In genomic region chrX:45709381-45709780, GRCh38 we compare ENCODE assay signal across 18 cellular contexts.
A peak's percentile ranks its signal among the peaks of the same experiment; 100 is the strongest.
DNase-seq lines count a peak whose midpoint lies in the region; ATAC-seq and TF ChIP-seq lines count a peak whose summit lies in the region.
"Had no signal": no experiment of that assay in that cellular context is flagged by ENCODE, and none has a peak within 500 bp of the region (broad histone marks: within the 10 kb centered on the region; RNA-seq: fewer than 3 reads in every experiment).

No MANE protein-coding gene starts in this region.

- ATAC-seq in activated T-cell treated with anti-CD3 and anti-CD28 coated beads, Interleukin-2, amount 50 U/mL, for 72 hours (replicated peaks in 1 of 2) = no peak
- no peak for ATAC-seq in GM18861 (IDR thresholded peaks at IDR 0.05; ENCODE audit: unreplicated experiment)
- ATAC-seq: right cardiac atrium had no signal

- in situ Hi-C loops in G401 (cut with HindIII; ENCODE audit: low sequenced_read_pairs) = no loop called here

- no peaks in the 10 kb centered on the region for H3K36me3 ChIP-seq in OCI-LY3 (replicated peaks; ENCODE audit: low read depth, low read length)
- H3K36me3 ChIP-seq: tibial nerve had no signal

- no peak for TF ChIP-seq CTCF in OCI-LY3 (IDR thresholded peaks at IDR 0.05; ENCODE audit: low read depth, low read length)

- peak overlapping the region; percentile 43; the same call in 1 of the 2 replicates for H3K9ac ChIP-seq in OCI-LY3 (ENCODE audit: low read length)

- peaks cover 38% of the 10 kb centered on the region for H3K4me1 Mint-ChIP-seq in activated T-cell treated with anti-CD3 and anti-CD28 coated beads, Interleukin-2, amount 50 U/mL, for 72 hours (ENCODE audit: low read depth)

- H3K27ac Mint-ChIP-seq in activated T-cell treated with anti-CD3 and anti-CD28 coated beads, Interleukin-2, amount 50 U/mL, for 72 hours = peak overlapping the region; percentile 62
- H3K27ac Mint-ChIP-seq: activated CD4-positive, alpha-beta T cell treated with anti-CD3 and anti-CD28 coated beads, Interleukin-2, amount 10 ng/mL, durations not matched to agents 7 days and 5 days had no signal

- H3K79me2 ChIP-seq in OCI-LY3 (ENCODE audit: low read length) = no peaks in the 10 kb centered on the region

- H3K4me3 ChIP-seq in OCI-LY3 (ENCODE audit: low read length) = peak overlapping the region; percentile 5; the same call in 1 of the 2 replicates
- H3K4me3 ChIP-seq: tibial nerve had no signal

- H3K4me1 ChIP-seq in OCI-LY3 (ENCODE audit: low read length) = peaks cover 49% of the 10 kb centered on the region

- H3K27me3 Mint-ChIP-seq in activated T-cell treated with anti-CD3 and anti-CD28 coated beads, Interleukin-2, amount 50 U/mL, for 72 hours (ENCODE audit: low read depth) = peaks cover 24% of the 10 kb centered on the region
- H3K27me3 Mint-ChIP-seq: activated CD4-positive, alpha-beta T cell treated with anti-CD3 and anti-CD28 coated beads, Interleukin-2, amount 10 ng/mL, durations not matched to agents 7 days and 5 days had no signal

- H3K9me3 Mint-ChIP-seq in activated T-cell treated with anti-CD3 and anti-CD28 coated beads, Interleukin-2, amount 50 U/mL, for 72 hours = no peaks in the 10 kb centered on the region

- no peaks in the 10 kb centered on the region for H4K20me1 ChIP-seq in OCI-LY3 (ENCODE audit: insufficient read depth, low read length)

- peak overlapping the region; percentile 39 for H3K4me2 ChIP-seq in OCI-LY3 (ENCODE audit: low read length)

- H3K9me3 ChIP-seq in OCI-LY3 (ENCODE audit: insufficient read depth, low read length) = no peaks in the 10 kb centered on the region
- H3K9me3 ChIP-seq: tibial nerve had no signal

- intact Hi-C loops in posterior vena cava (cut with DNase I) = no loop called here

- H2AFZ ChIP-seq in OCI-LY3 (ENCODE audit: low read depth, low read length) = no peak overlapping the region

- peak overlapping the region in 1 of 2 donors; percentile 67 for H3K4me3 Mint-ChIP-seq in activated T-cell treated with anti-CD3 and anti-CD28 coated beads, Interleukin-2, amount 50 U/mL, for 72 hours
- H3K4me3 Mint-ChIP-seq: activated CD4-positive, alpha-beta T cell treated with anti-CD3 and anti-CD28 coated beads, Interleukin-2, amount 10 ng/mL, durations not matched to agents 7 days and 5 days had no signal

- H3K27ac ChIP-seq in OCI-LY3 (ENCODE audit: low read length) = peak overlapping the region; percentile 87

- H3K36me3 Mint-ChIP-seq in activated T-cell treated with anti-CD3 and anti-CD28 coated beads, Interleukin-2, amount 50 U/mL, for 72 hours (ENCODE audit: insufficient read depth in 2 of 2) = peaks cover 0 to 2% of the 10 kb centered on the region in 2 donors

- H3K27me3 ChIP-seq in OCI-LY3 (ENCODE audit: low read depth, low read length) = peaks cover 13% of the 10 kb centered on the region
- H3K27me3 ChIP-seq: tibial nerve had no signal

- DNase-seq in activated T-cell treated with anti-CD3 and anti-CD28 coated beads, Interleukin-2, amount 50 U/mL, for 72 hours = no peak
- no peak for DNase-seq in activated T-cell treated with anti-CD3 and anti-CD28 coated beads, Interleukin-2, amount 50 U/mL, for 1 hour
- DNase-seq in astrocyte of the hippocampus (ENCODE audit: low read depth, low spot score) = peak; percentile 6
- DNase-seq in renal cortical epithelial cell (ENCODE audit: low read depth) = peak; percentile 32
- no peak for DNase-seq in posterior vena cava (ENCODE audit: low spot score)
- no peak for DNase-seq in G401 (ENCODE audit: low spot score)
- DNase-seq: activated CD4-positive, alpha-beta T cell treated with anti-CD3 and anti-CD28 coated beads, Interleukin-2, amount 10 ng/mL, durations not matched to agents 7 days and 5 days; activated gamma-delta T cell; COR-L47; effector CD4-positive, alpha-beta T cell; GF-D8; NCI-H2029; NCI-H526 treated with DMSO at 0.1 percent for 48 hours; right cardiac atrium; stimulated activated CD4-positive, alpha-beta T cell treated with anti-CD3 and anti-CD28 coated beads, Interleukin-4, amount 100 ng/mL, for 24 hours had no signal

Comparison
In these comparisons a context has a peak if more than half of its experiments do, and no peak if none do; other contexts are left out.
1. DNase-seq: peak in astrocyte of the hippocampus (single experiment) and renal cortical epithelial cell (single experiment); none in activated T-cell treated with anti-CD3 and anti-CD28 coated beads, Interleukin-2, amount 50 U/mL, for 72 hours (0 of 2), activated T-cell treated with anti-CD3 and anti-CD28 coated beads, Interleukin-2, amount 50 U/mL, for 1 hour (single experiment), posterior vena cava (single experiment) and G401 (single experiment).